6 cellular contexts compared by ENCODE assay signal in the genomic region with DNA sequence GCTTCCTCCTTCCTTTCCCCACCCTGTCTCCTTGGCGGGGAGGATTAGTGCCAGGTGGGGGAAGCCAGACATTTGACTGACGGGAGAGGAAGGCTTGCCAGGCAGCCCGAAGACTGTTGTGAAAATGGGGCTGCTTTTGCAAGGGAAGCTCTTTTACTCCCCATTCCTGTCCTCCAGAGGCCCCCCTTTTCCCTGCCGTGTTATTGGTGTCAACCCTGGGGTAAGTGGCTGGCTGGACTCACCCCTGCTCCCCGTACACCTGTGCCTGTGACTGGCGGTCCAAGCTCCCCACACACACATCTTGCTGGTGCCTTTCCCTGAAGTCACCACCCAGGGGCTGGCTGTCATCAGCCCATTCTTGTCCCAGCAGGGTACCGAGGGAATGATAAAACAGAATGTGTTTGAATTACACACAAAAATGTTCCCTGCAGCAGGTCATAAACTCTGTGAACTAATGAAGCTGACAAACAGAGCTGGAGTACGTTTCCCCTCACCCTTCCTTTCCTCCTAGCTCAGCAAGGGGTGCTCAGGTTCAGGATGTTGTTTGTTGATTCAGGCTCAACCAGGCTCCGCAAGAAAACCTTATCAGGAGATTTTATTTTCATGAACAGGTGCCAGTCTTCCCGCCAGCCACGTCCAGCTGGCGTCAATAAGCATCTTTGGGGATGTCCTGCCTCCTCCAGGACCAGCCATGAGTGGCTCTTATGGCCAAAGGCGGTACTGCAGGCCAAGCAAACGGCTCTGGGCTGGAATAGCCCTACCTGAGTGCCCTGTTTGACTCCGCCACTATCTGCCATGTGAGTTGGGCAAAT. TPM values are rescaled to one million over a fixed set of nuclear protein-coding genes. Genes with fewer than 3 reads are reported as not detected.
DNase-seq lines count a peak whose midpoint lies in the region; ATAC-seq and TF ChIP-seq lines count a peak whose summit lies in the region.

No MANE protein-coding gene starts in this region.

- H3K4me3 ChIP-seq in breast epithelium = no peak overlapping the region

- intact Hi-C loops in breast epithelium (cut with DNase I; ENCODE audit: low total_unique reads) = loop anchor here (1.0 kb wide), 1 partner anchor 33 kb away; no protein-coding TSS in a partner anchor

- no peaks in the 10 kb centered on the region for H3K27me3 ChIP-seq in breast epithelium

- peaks cover 9% of the 10 kb centered on the region for H3K27me3 Mint-ChIP-seq in progenitor cell of endocrine pancreas

- H3K4me1 Mint-ChIP-seq in progenitor cell of endocrine pancreas (ENCODE audit: low read depth) = peaks cover 6% of the 10 kb centered on the region

- H3K36me3 Mint-ChIP-seq in progenitor cell of endocrine pancreas (ENCODE audit: insufficient read depth) = peaks cover 4% of the 10 kb centered on the region

- ATAC-seq in HG02973 (IDR thresholded peaks at IDR 0.05; ENCODE audit: unreplicated experiment) = no peak

- H3K9me3 Mint-ChIP-seq in progenitor cell of endocrine pancreas (ENCODE audit: low read depth) = no peaks in the 10 kb centered on the region

- H3K9me3 ChIP-seq in breast epithelium = no peaks in the 10 kb centered on the region

- TF ChIP-seq CTCF in GM10266 (IDR thresholded peaks at IDR 0.05; ENCODE audit: control insufficient read depth, insufficient read depth, low read depth, missing control alignments) (peak; percentile 62), breast epithelium (IDR thresholded peaks at IDR 0.05) (peak; percentile 42 to 72 (median 71)), progenitor cell of endocrine pancreas (IDR thresholded peaks at IDR 0.05; ENCODE audit: unreplicated experiment) (peak; percentile 73)

- H3K4me3 Mint-ChIP-seq in progenitor cell of endocrine pancreas (ENCODE audit: low read depth) = no peak overlapping the region

- H3K36me3 ChIP-seq in breast epithelium = no peaks in the 10 kb centered on the region

- no peak for TF ChIP-seq POLR2A in breast epithelium (IDR thresholded peaks at IDR 0.05)

- DNase-seq in GM10266 (ENCODE audit: extremely low spot score) = peak; percentile 76
- peak; percentile 75 to 88 for DNase-seq in NCI-H2081 (lab: John Stamatoyannopoulos, UW)
- DNase-seq in breast epithelium (ENCODE audit: low spot score in 2 of 2) = no peak
- peak; percentile 48 for DNase-seq in progenitor cell of endocrine pancreas (ENCODE audit: low spot score, unreplicated experiment)
- DNase-seq in T-helper 9 cell = no peak

- H3K27ac Mint-ChIP-seq in progenitor cell of endocrine pancreas = no peak overlapping the region

- no peaks in the 10 kb centered on the region for H3K4me1 ChIP-seq in breast epithelium

- no peak overlapping the region for H3K27ac ChIP-seq in breast epithelium

RNA-seq across cellular contexts. Expression of a gene that starts 4.3 kb away (rescaled TPM):
- 1 to 10 TPM; 3.4 to 6.7 (median 5.6) TPM for total RNA-seq in breast epithelium
- 16.7 and 16.9 TPM in 2 replicates for total RNA-seq in progenitor cell of endocrine pancreas

RNA-seq across cellular contexts. Expression of a gene that starts 17.7 kb away (rescaled TPM):
- total RNA-seq in breast epithelium (10 to 100 TPM in 2 of 3 donors, 1 to 10 TPM in 1; 9.0 to 19.8 (median 18.4) TPM), progenitor cell of endocrine pancreas (16.0 and 16.9 TPM in 2 replicates)

RNA-seq across cellular contexts. Expression of a gene that starts 26.1 kb away (rescaled TPM):
- 100 to 1,000 TPM in 1 of 3 donors, 10 to 100 TPM in 2; 79.6 to 106 (median 91.4) TPM for total RNA-seq in breast epithelium
- 53.3 and 58.8 TPM in 2 replicates for total RNA-seq in progenitor cell of endocrine pancreas

RNA-seq across cellular contexts. Expression of a gene that starts 48.8 kb away (rescaled TPM):
- total RNA-seq in breast epithelium (10 to 100 TPM in 2 of 3 donors, 1 to 10 TPM in 1; 9.9 to 30.5 (median 24.9) TPM), progenitor cell of endocrine pancreas (202 TPM in 2 replicates)

RNA-seq across cellular contexts. Expression of a gene that starts 58.5 kb away (rescaled TPM):
- total RNA-seq in breast epithelium = 10 to 100 TPM; 23.5 to 28.4 (median 24.6) TPM
- total RNA-seq in progenitor cell of endocrine pancreas = 24.9 and 27.1 TPM in 2 replicates

Comparison
In these comparisons a context has a peak if more than half of its experiments do, and no peak if none do; other contexts are left out.
1. DNase-seq: peak in GM10266 (single experiment), NCI-H2081 (2 of 2) and progenitor cell of endocrine pancreas (single experiment); none in breast epithelium (0 of 2) and T-helper 9 cell (single experiment).
2. Peak in every context shown above with its lines, with median percentiles within 50 percentile points of each other: CTCF ChIP-seq.